Comparison of ENCODE assay signal across 8 cellular contexts in the genomic region with DNA sequence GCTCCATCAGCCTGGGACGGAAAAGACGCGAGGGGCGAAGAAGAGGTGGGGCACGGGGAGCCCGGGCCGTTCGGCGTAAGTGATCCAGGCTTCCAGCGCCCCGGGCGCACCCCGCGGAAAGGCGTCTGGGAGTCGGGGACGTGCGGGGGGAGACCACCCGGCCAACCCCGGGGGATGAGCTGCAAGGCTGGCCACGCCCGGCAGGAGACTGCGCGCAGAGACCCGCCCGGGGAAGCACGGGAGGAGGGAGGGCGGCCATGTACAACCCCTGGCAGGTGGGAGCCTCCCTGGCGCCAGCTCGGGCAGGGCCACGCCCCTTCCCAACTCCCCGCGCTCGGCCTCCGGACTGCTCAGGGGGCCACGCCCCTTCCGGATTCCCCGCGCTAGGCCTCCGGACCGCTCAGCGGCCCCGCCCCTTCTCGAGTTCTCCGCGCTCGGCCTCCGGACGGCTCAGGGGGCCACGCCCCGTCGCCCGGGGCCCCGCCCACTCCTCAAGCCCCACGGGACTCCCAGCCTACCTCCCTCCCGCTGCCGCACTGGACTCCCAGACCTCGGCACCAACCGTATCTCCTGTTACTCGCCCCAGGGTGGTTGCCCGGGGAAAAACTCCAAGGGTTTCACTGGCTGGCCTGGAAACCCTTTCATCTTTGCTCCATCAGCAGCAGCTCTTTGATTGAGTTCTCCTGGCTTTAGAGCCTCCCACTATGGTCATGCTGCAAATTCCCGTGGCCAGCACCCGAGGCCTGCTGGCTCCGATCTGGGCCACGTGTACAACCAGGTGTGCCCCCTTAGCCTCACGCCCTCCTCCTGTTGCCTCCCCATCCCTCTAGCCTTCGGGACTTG.
A peak's percentile ranks its signal among the peaks of the same experiment; 100 is the strongest.
DNase-seq lines count a peak whose midpoint lies in the region; ATAC-seq and TF ChIP-seq lines count a peak whose summit lies in the region.

No MANE protein-coding gene starts in this region.

- H2BK5ac ChIP-seq in trophoblast cell (ENCODE audit: low read depth, low read length, poor library complexity), result peak overlapping the region; percentile 31

- H4K91ac ChIP-seq in trophoblast cell (ENCODE audit: low read depth, low read length), result peak overlapping the region; percentile 78

- TF ChIP-seq EP300 in tibial nerve (IDR thresholded peaks at IDR 0.05), result peak; percentile 58 to 84

- peaks cover 8% of the 10 kb centered on the region for H3K79me1 ChIP-seq in trophoblast cell (ENCODE audit: low read length)

- no peak for TF ChIP-seq POLR2A in NB4 (IDR thresholded peaks at IDR 0.05; ENCODE audit: extremely low read depth, insufficient read length)
- TF ChIP-seq POLR2A in adrenal gland (IDR thresholded peaks at IDR 0.05), result peak in 1 of 2 donors; percentile 67
- TF ChIP-seq POLR2A in tibial nerve (IDR thresholded peaks at IDR 0.05), result peak; percentile 57 to 71

- H3K27ac ChIP-seq in adrenal gland (peak overlapping the region in 4 of 5 donors; percentile 53 to 86 (median 72)), heart right ventricle (peak overlapping the region; percentile 74 to 95 (median 90)), trophoblast cell (ENCODE audit: low read depth, low read length) (peak overlapping the region; percentile 9), tibial nerve (peak overlapping the region; percentile 75 to 95 (median 88))

- H3K14ac ChIP-seq in trophoblast cell (ENCODE audit: low read length), result peak overlapping the region; percentile 71

- no peak overlapping the region for H3K23ac ChIP-seq in trophoblast cell (ENCODE audit: low read length)

- H3K4me2 ChIP-seq in trophoblast cell (ENCODE audit: low read length), result peak overlapping the region; percentile 95

- H2AFZ ChIP-seq in trophoblast cell (ENCODE audit: insufficient read depth, low read length, poor library complexity), result peak overlapping the region; percentile 96

- intact Hi-C loops in adrenal gland (cut with DNase I), result no loop called here
- intact Hi-C loops in heart right ventricle (cut with DNase I), result loop anchor here in 5 of 10 donors (1.0 to 10.0 kb wide), 6 partner anchors 94 to 819 kb away; no protein-coding TSS in a partner anchor

- TF ChIP-seq CTCF in HFF-Myc (IDR thresholded peaks at IDR 0.05; ENCODE audit: low read depth, low read length, missing control alignments) (no peak), NB4 (IDR thresholded peaks at IDR 0.05; ENCODE audit: low read depth, low read length) (no peak), adrenal gland (IDR thresholded peaks at IDR 0.05) (peak in 3 of 6 experiments; percentile 10 to 32 (median 13)), heart right ventricle (IDR thresholded peaks at IDR 0.05) (peak in 1 of 9 donors; percentile 13), tibial nerve (IDR thresholded peaks at IDR 0.05) (peak in 2 of 5 experiments; percentile 46 to 55)

- WGBS in adrenal gland, 4 donors, result 5 to 9% (median 6%) methylated on average over 31 to 66 of the region's 67 CpGs
- WGBS in heart right ventricle, 2 donors, result 5 to 6% methylated on average over 60 to 66 of the region's 67 CpGs
- no CpG with 5 or more reads among the region's 67 CpGs for WGBS in trophoblast cell (ENCODE audit: extremely low coverage, insufficient coverage, insufficient read length)
- 5 to 10% methylated on average over 27 to 54 of the region's 67 CpGs for WGBS in tibial nerve, 2 donors

- H3K4me1 ChIP-seq in adrenal gland (replicated peaks in 1 of 2), result peaks cover 4 to 7% of the 10 kb centered on the region in 2 donors
- peaks cover 0 to 46% (median 17%) of the 10 kb centered on the region in 9 donors for H3K4me1 ChIP-seq in heart right ventricle
- H3K4me1 ChIP-seq in trophoblast cell (ENCODE audit: control insufficient read depth in 1 of 2, insufficient read depth in 2 of 2, low read length in 2 of 2), result peaks cover 6 to 11% of the 10 kb centered on the region in 2 experiments
- H3K4me1 ChIP-seq in tibial nerve, result peaks cover 0 to 17% (median 0%) of the 10 kb centered on the region in 4 donors

- H3K79me2 ChIP-seq in trophoblast cell (ENCODE audit: control insufficient read depth, insufficient read depth, low read length, poor library complexity), result no peaks in the 10 kb centered on the region

- H3K4me3 ChIP-seq in HFF-Myc (replicated peaks; ENCODE audit: low read depth, low read length) (peak overlapping the region; percentile 57), NB4 (ENCODE audit: low read depth, low read length) (peak overlapping the region; percentile 36), adrenal gland (peak overlapping the region in 3 of 4 donors; percentile 67 to 71 (median 68)), heart right ventricle (peak overlapping the region; percentile 48 to 76 (median 64)), trophoblast cell (ENCODE audit: low read depth, low read length) (peak overlapping the region; percentile 73), tibial nerve (peak overlapping the region; percentile 56 to 74 (median 64))

- H3K9me3 ChIP-seq in adrenal gland (replicated peaks in 1 of 3) (no peaks in the 10 kb centered on the region), heart right ventricle (no peaks in the 10 kb centered on the region), trophoblast cell (ENCODE audit: insufficient read depth, low read depth, low read length) (peaks cover 4% of the 10 kb centered on the region), tibial nerve (no peaks in the 10 kb centered on the region)

- H3K27me3 ChIP-seq in adrenal gland (no peaks in the 10 kb centered on the region), heart right ventricle (no peaks in the 10 kb centered on the region), trophoblast cell (ENCODE audit: insufficient read depth, low read length) (no peaks in the 10 kb centered on the region), tibial nerve (no peaks in the 10 kb centered on the region)

- peak; percentile 99 for DNase-seq in GM03348 (ENCODE audit: low spot score)
- peak; percentile 90 for DNase-seq in HFF-Myc (ENCODE audit: extremely low read depth, low read depth)
- peak; percentile 89 for DNase-seq in NB4 (ENCODE audit: low read depth)
- peak; percentile 94 for DNase-seq in SW480 (ENCODE audit: low spot score)
- DNase-seq in adrenal gland, result peak; percentile 93 to 96 (median 95)
- DNase-seq in heart right ventricle, result peak; percentile 96 to 97
- peak; percentile 99 for DNase-seq in trophoblast cell
- peak; percentile 88 to 93 for DNase-seq in tibial nerve (ENCODE audit: low spot score in 2 of 2)

- H3K9ac ChIP-seq in trophoblast cell (ENCODE audit: low read length), result peak overlapping the region; percentile 70

- no peaks in the 10 kb centered on the region for H3K36me3 ChIP-seq in adrenal gland (replicated peaks in 1 of 2)
- H3K36me3 ChIP-seq in heart right ventricle, result no peaks in the 10 kb centered on the region
- H3K36me3 ChIP-seq in trophoblast cell (ENCODE audit: control insufficient read depth in 1 of 2, insufficient read depth in 2 of 2, low read length in 2 of 2), result no peaks in the 10 kb centered on the region
- no peaks in the 10 kb centered on the region for H3K36me3 ChIP-seq in tibial nerve

- peak overlapping the region; percentile 77 for H2BK120ac ChIP-seq in trophoblast cell (ENCODE audit: insufficient read depth, low read length, poor library complexity)

- peak overlapping the region; percentile 82 for H4K12ac ChIP-seq in trophoblast cell (ENCODE audit: low read depth, low read length)

- H3K4ac ChIP-seq in trophoblast cell (ENCODE audit: low read depth, low read length), result peak overlapping the region; percentile 35

- ATAC-seq in heart right ventricle, result peak; percentile 94 to 98 (median 96)

- no peak overlapping the region for H2AK5ac ChIP-seq in trophoblast cell (ENCODE audit: low read length)

- H2BK12ac ChIP-seq in trophoblast cell (ENCODE audit: low read length), result peak overlapping the region; percentile 37

- peak overlapping the region; percentile 71 for H3K18ac ChIP-seq in trophoblast cell (ENCODE audit: low read length)

- H4K8ac ChIP-seq in trophoblast cell (ENCODE audit: low read depth, low read length), result peak overlapping the region; percentile 89

Comparison
In these comparisons a context has a peak if more than half of its experiments do, and no peak if none do; other contexts are left out.
1. Peak in every context shown above with its lines: DNase-seq, ATAC-seq, H3K4me3 ChIP-seq and H3K27ac ChIP-seq.
2. H3K27ac ChIP-seq: peak in every context shown above with its lines; median percentile 90 in heart right ventricle; 88 in tibial nerve; 72 in adrenal gland; 9 in trophoblast cell.